In genomic region chr15:31327674-31328424, GRCh38 we compare ENCODE assay signal across 8 cellular contexts. TPM values are rescaled to one million over a fixed set of nuclear protein-coding genes. Genes with fewer than 3 reads are reported as not detected.
DNase-seq lines count a peak whose midpoint lies in the region; ATAC-seq and TF ChIP-seq lines count a peak whose summit lies in the region.

No MANE protein-coding gene starts in this region.

- peak overlapping the region; percentile 29 for H3K9ac ChIP-seq in muscle layer of colon (ENCODE audit: low read length)

- no peak for TF ChIP-seq CTCF in epithelial cell of esophagus (IDR thresholded peaks at IDR 0.05; ENCODE audit: insufficient read depth, low read depth, low read length, missing control alignments)

- H3K36me3 Mint-ChIP-seq in stimulated activated naive B cell treated with anti-CD40 and anti-IgM and Interleukin-4, amounts not matched to agents 10 μg/mL and 1 μg/mL and 100 μg/mL, for 72 hours = peaks cover 19 to 39% of the 10 kb centered on the region in 2 donors

- H3K36me3 ChIP-seq in muscle layer of colon (ENCODE audit: insufficient read depth, low read length) = no peaks in the 10 kb centered on the region

- peaks cover 64 to 72% of the 10 kb centered on the region in 2 donors for H3K4me1 Mint-ChIP-seq in stimulated activated naive B cell treated with anti-CD40 and anti-IgM and Interleukin-4, amounts not matched to agents 10 μg/mL and 1 μg/mL and 100 μg/mL, for 72 hours

- H3K27me3 ChIP-seq in muscle layer of colon (ENCODE audit: control insufficient read depth in 1 of 2, insufficient read depth in 2 of 2, low read length in 2 of 2) = no peaks in the 10 kb centered on the region

- H3K27me3 Mint-ChIP-seq in stimulated activated naive B cell treated with anti-CD40 and anti-IgM and Interleukin-4, amounts not matched to agents 10 μg/mL and 1 μg/mL and 100 μg/mL, for 72 hours = no peaks in the 10 kb centered on the region

- peaks cover 17% of the 10 kb centered on the region for H3K4me1 ChIP-seq in muscle layer of colon (ENCODE audit: insufficient read depth, low read length)

- TF ChIP-seq POLR2A in GM18526 (IDR thresholded peaks at IDR 0.05; ENCODE audit: extremely low read depth, insufficient read length) = peak; percentile 38

- H3K4me3 ChIP-seq in epithelial cell of esophagus (ENCODE audit: low read length) = peak overlapping the region; percentile 66
- H3K4me3 ChIP-seq in muscle layer of colon (ENCODE audit: low read depth in 1 of 2, low read length in 2 of 2) = peak overlapping the region; percentile 53 to 81

- peak; percentile 10 for DNase-seq in A172 (ENCODE audit: low spot score)
- peak; percentile 48 for DNase-seq in NCI-H2227 treated with DMSO at 0.1 percent for 48 hours (lab: John Stamatoyannopoulos, UW)
- DNase-seq in activated CD8-positive, alpha-beta memory T cell treated with anti-CD3 and anti-CD28 coated beads, Interleukin-2, amount 50 U/mL, for 48 hours = peak; percentile 79
- DNase-seq in epithelial cell of esophagus (ENCODE audit: low read depth) = peak; percentile 72
- DNase-seq in stimulated activated naive B cell treated with anti-CD40 and anti-IgM and Interleukin-4, amounts not matched to agents 10 μg/mL and 1 μg/mL and 100 μg/mL, for 72 hours = peak; percentile 47

- no peaks in the 10 kb centered on the region for H3K9me3 ChIP-seq in muscle layer of colon (ENCODE audit: low read length)

- peak overlapping the region; percentile 90 to 92 for H3K4me3 Mint-ChIP-seq in stimulated activated naive B cell treated with anti-CD40 and anti-IgM and Interleukin-4, amounts not matched to agents 10 μg/mL and 1 μg/mL and 100 μg/mL, for 72 hours

- no peak for ATAC-seq in stimulated activated naive B cell treated with anti-CD40 and anti-IgM and Interleukin-4, amounts not matched to agents 10 μg/mL and 1 μg/mL and 100 μg/mL, for 72 hours (replicated peaks)
- no peak for ATAC-seq in HG03025 (IDR thresholded peaks at IDR 0.05; ENCODE audit: low FRiP score, unreplicated experiment)

- peak overlapping the region; percentile 67 for H3K27ac ChIP-seq in muscle layer of colon (ENCODE audit: low read depth, low read length)

- peak overlapping the region; percentile 94 for H3K27ac Mint-ChIP-seq in stimulated activated naive B cell treated with anti-CD40 and anti-IgM and Interleukin-4, amounts not matched to agents 10 μg/mL and 1 μg/mL and 100 μg/mL, for 72 hours

- H3K9me3 Mint-ChIP-seq in stimulated activated naive B cell treated with anti-CD40 and anti-IgM and Interleukin-4, amounts not matched to agents 10 μg/mL and 1 μg/mL and 100 μg/mL, for 72 hours = no peaks in the 10 kb centered on the region

RNA-seq across cellular contexts. Expression of gene KLF13, which starts 1.2 kb away (rescaled TPM):
- 19.6 and 27.9 TPM in 2 replicates for total RNA-seq in A172 (2014; rRNA removed; shearing (Covaris generic))

Comparison
In these comparisons a context has a peak if more than half of its experiments do, and no peak if none do; other contexts are left out.
1. DNase-seq: peak in every context shown above with its lines; median percentile 79 in activated CD8-positive, alpha-beta memory T cell treated with anti-CD3 and anti-CD28 coated beads, Interleukin-2, amount 50 U/mL, for 48 hours; 72 in epithelial cell of esophagus; 48 in NCI-H2227 treated with DMSO at 0.1 percent for 48 hours; 47 in stimulated activated naive B cell treated with anti-CD40 and anti-IgM and Interleukin-4, amounts not matched to agents 10 μg/mL and 1 μg/mL and 100 μg/mL, for 72 hours; 10 in A172.